ENCODE assay signal across 12 cellular contexts in genomic region chr19:18605546-18606280, GRCh38. TPM values are rescaled to one million over a fixed set of nuclear protein-coding genes. Genes with fewer than 3 reads are reported as not detected.
A peak's percentile ranks its signal among the peaks of the same experiment; 100 is the strongest.
DNase-seq lines count a peak whose midpoint lies in the region; ATAC-seq and TF ChIP-seq lines count a peak whose summit lies in the region.
"Had no signal": no experiment of that assay in that cellular context is flagged by ENCODE, and none has a peak within 500 bp of the region (broad histone marks: within the 10 kb centered on the region; RNA-seq: fewer than 3 reads in every experiment).

No MANE protein-coding gene starts in this region.

- no peak for DNase-seq in CD4-positive, alpha-beta memory T cell
- DNase-seq in coronary artery (ENCODE audit: low spot score) (no peak), neuronal stem cell (ENCODE audit: low spot score) (no peak), SHP77 (lab: John Stamatoyannopoulos, UW) (no peak), NCI-H774 (lab: John Stamatoyannopoulos, UW) (no peak)
- DNase-seq in activated CD4-positive, alpha-beta T cell treated with anti-CD3 and anti-CD28 coated beads, Interleukin-2, amount 50 U/mL, for 4 hours, result no peak
- DNase-seq: activated CD8-positive, alpha-beta memory T cell treated with anti-CD3 and anti-CD28 coated beads, Interleukin-2, amount 50 U/mL, for 4 hours; DMS153; SW 1271 had no signal

- no peak overlapping the region for H3K4ac ChIP-seq in neuronal stem cell (ENCODE audit: low read length)

- no peak overlapping the region for H2AFZ ChIP-seq in neuronal stem cell (ENCODE audit: low read length)

- peak overlapping the region; percentile 94 for H3K14ac ChIP-seq in neuronal stem cell (ENCODE audit: low read length)

- H3K27ac Mint-ChIP-seq in CD4-positive, alpha-beta memory T cell, result no peak overlapping the region

- no peaks in the 10 kb centered on the region for H3K36me3 Mint-ChIP-seq in CD4-positive, alpha-beta memory T cell

- H2BK15ac ChIP-seq in neuronal stem cell (ENCODE audit: low read length), result peak overlapping the region; percentile 91

- H3K79me1 ChIP-seq in neuronal stem cell (ENCODE audit: low read depth, low read length), result no peaks in the 10 kb centered on the region

- peak overlapping the region in 7 of 8 donors; percentile 2 to 68 (median 55) for H3K4me3 Mint-ChIP-seq in CD4-positive, alpha-beta memory T cell

- H4K8ac ChIP-seq in neuronal stem cell (ENCODE audit: low read depth, low read length), result peak overlapping the region; percentile 82

- POLR2A ChIA-PET in CD4-positive, alpha-beta memory T cell (lab: Charles Lee; ENCODE audit: partially characterized antibody), result interaction anchor here (1.4 kb wide), 1 partner anchor 8 kb away, joined by 3 read pairs; the partner anchor contains the start of gene TMEM59L

- peaks cover 38 to 50% of the 10 kb centered on the region in 2 donors for H3K27me3 Mint-ChIP-seq in CD4-positive, alpha-beta memory T cell

- no peak overlapping the region for H3K4me3 ChIP-seq in CD4-positive, alpha-beta memory T cell (ENCODE audit: low read length in 2 of 2)
- H3K4me3 ChIP-seq in HUES64 (ENCODE audit: low read length) (peak overlapping the region; percentile 33), coronary artery (peak overlapping the region; percentile 71), neuronal stem cell (ENCODE audit: low read length in 2 of 2) (no peak overlapping the region)

- H3K9me3 Mint-ChIP-seq in CD4-positive, alpha-beta memory T cell, result peaks cover 0 to 2% (median 0%) of the 10 kb centered on the region in 8 donors

- H3K4me1 Mint-ChIP-seq in CD4-positive, alpha-beta memory T cell, result peaks cover 7 to 37% (median 18%) of the 10 kb centered on the region in 4 donors

- H2BK120ac ChIP-seq in neuronal stem cell (ENCODE audit: low read depth, low read length), result no peak overlapping the region

- intact Hi-C loops in CD4-positive, alpha-beta memory T cell (cut with micrococcal nuclease), result no loop called here

- CTCF ChIA-PET in CD4-positive, alpha-beta memory T cell (lab: Charles Lee; ENCODE audit: partially characterized antibody), result no interaction called here

- peak overlapping the region; percentile 91 for H3K23ac ChIP-seq in neuronal stem cell (ENCODE audit: low read depth, low read length, poor library complexity)

- H3K9ac ChIP-seq in HUES64 (ENCODE audit: low read depth, low read length) (no peak overlapping the region), neuronal stem cell (ENCODE audit: low read depth, low read length, poor library complexity) (no peak overlapping the region)

- no peak overlapping the region for H3K27ac ChIP-seq in CD4-positive, alpha-beta memory T cell (ENCODE audit: low read depth, low read length)
- H3K27ac ChIP-seq in HUES64 (ENCODE audit: low read depth, low read length) (no peak overlapping the region), coronary artery (peak overlapping the region in 1 of 2 donors; percentile 76), neuronal stem cell (replicated peaks; ENCODE audit: low read length) (no peak overlapping the region)

- H2AK5ac ChIP-seq in neuronal stem cell (ENCODE audit: low read depth, low read length), result peak overlapping the region; percentile 81

- no peaks in the 10 kb centered on the region for H3K4me1 ChIP-seq in CD4-positive, alpha-beta memory T cell (ENCODE audit: insufficient read depth, low read length)
- H3K4me1 ChIP-seq in HUES64 (ENCODE audit: insufficient read depth, low read length) (peaks cover 25% of the 10 kb centered on the region), neuronal stem cell (ENCODE audit: control insufficient read depth in 2 of 2, insufficient read depth in 1 of 2, low read depth in 1 of 2, low read length in 2 of 2) (peaks cover 18 to 32% of the 10 kb centered on the region in 2 donors)

- H2BK12ac ChIP-seq in neuronal stem cell (ENCODE audit: low read length), result peak overlapping the region; percentile 73

- ATAC-seq in GM18511 (IDR thresholded peaks at IDR 0.05; ENCODE audit: unreplicated experiment), result no peak

- no peak for TF ChIP-seq CTCF in coronary artery (IDR thresholded peaks at IDR 0.05)

- WGBS in HUES64, result 4% methylated on average over 65 of the region's 65 CpGs
- WGBS in neuronal stem cell (ENCODE audit: extremely low coverage in 2 of 2, insufficient read length in 2 of 2, insufficient replicate concordance in 1 of 2), 2 donors, result no CpG with 5 or more reads among the region's 65 CpGs

- H3K4me2 ChIP-seq in neuronal stem cell (ENCODE audit: insufficient read depth, low read length, poor library complexity, severe bottlenecking), result peak overlapping the region; percentile 18

- no peak overlapping the region for H4K91ac ChIP-seq in neuronal stem cell (ENCODE audit: low read depth, low read length, poor library complexity)

- peak overlapping the region; percentile 66 for H2BK5ac ChIP-seq in neuronal stem cell (ENCODE audit: low read length)

- no peaks in the 10 kb centered on the region for H3K9me3 ChIP-seq in CD4-positive, alpha-beta memory T cell (ENCODE audit: control insufficient read depth in 1 of 2, low read length in 2 of 2)
- H3K9me3 ChIP-seq in HUES64 (ENCODE audit: insufficient read depth, low read depth, low read length) (peaks cover 2% of the 10 kb centered on the region; the same call in 1 of the 2 replicates), neuronal stem cell (replicated peaks in 1 of 2; ENCODE audit: control insufficient read depth in 2 of 2, insufficient read depth in 1 of 2, low read depth in 1 of 2, low read length in 2 of 2) (no peaks in the 10 kb centered on the region)

- H3K18ac ChIP-seq in neuronal stem cell (ENCODE audit: low read length), result peak overlapping the region; percentile 91

- peaks cover 52% of the 10 kb centered on the region for H3K27me3 ChIP-seq in CD4-positive, alpha-beta memory T cell (ENCODE audit: insufficient read depth, low read length)
- peaks cover 95% of the 10 kb centered on the region for H3K27me3 ChIP-seq in HUES64 (ENCODE audit: insufficient read depth, low read length)
- H3K27me3 ChIP-seq in neuronal stem cell (ENCODE audit: control insufficient read depth in 3 of 3, insufficient read depth in 3 of 3, low read depth in 1 of 3, low read length in 3 of 3), result peaks cover 51 to 93% (median 89%) of the 10 kb centered on the region in 3 experiments

- no peaks in the 10 kb centered on the region for H3K36me3 ChIP-seq in CD4-positive, alpha-beta memory T cell (ENCODE audit: insufficient read depth, low read length)
- H3K36me3 ChIP-seq in HUES64 (ENCODE audit: insufficient read depth, low read length), result no peaks in the 10 kb centered on the region
- H3K36me3 ChIP-seq in neuronal stem cell (replicated peaks in 1 of 2; ENCODE audit: control insufficient read depth in 2 of 2, insufficient read depth in 2 of 2, low read length in 2 of 2), result no peaks in the 10 kb centered on the region

RNA-seq across cellular contexts. Expression of gene CRLF1, which starts 0.9 kb away (rescaled TPM):
- not detected for total RNA-seq in CD4-positive, alpha-beta memory T cell
- polyA plus RNA-seq in CD4-positive, alpha-beta memory T cell, result under 1 TPM in 1 of 2 donors, not detected in 1; 0.70 TPM
- polyA plus RNA-seq in HUES64 (2013, experiment 1 of 2), result 4.2 TPM
- polyA plus RNA-seq in HUES64 (2013, experiment 2 of 2), result 8.9 TPM
- 0.24 TPM for polyA plus RNA-seq in neuronal stem cell (2013, experiment 1 of 2)
- 0.33 TPM for polyA plus RNA-seq in neuronal stem cell (2013, experiment 2 of 2)
- total RNA-seq: HT-29 had no signal

RNA-seq across cellular contexts. Expression of gene TMEM59L, which starts 7.0 kb away (rescaled TPM):
- not detected for total RNA-seq in CD4-positive, alpha-beta memory T cell
- polyA plus RNA-seq in CD4-positive, alpha-beta memory T cell, result not detected
- polyA plus RNA-seq in HUES64 (2013, experiment 1 of 2), result 3.7 TPM
- polyA plus RNA-seq in HUES64 (2013, experiment 2 of 2), result 4.8 TPM
- 7.1 TPM for polyA plus RNA-seq in neuronal stem cell (2013, experiment 1 of 2)
- 6.4 TPM for polyA plus RNA-seq in neuronal stem cell (2013, experiment 2 of 2)
- total RNA-seq: HT-29 had no signal

RNA-seq across cellular contexts. Expression of gene REX1BD, which starts 17.1 kb away (rescaled TPM):
- 100 to 1,000 TPM; 150 to 154 TPM for total RNA-seq in CD4-positive, alpha-beta memory T cell
- polyA plus RNA-seq in CD4-positive, alpha-beta memory T cell, result 100 to 1,000 TPM; 148 to 156 TPM
- 52.1 TPM for polyA plus RNA-seq in HUES64 (2013, experiment 1 of 2)
- 45.2 TPM for polyA plus RNA-seq in HUES64 (2013, experiment 2 of 2)
- polyA plus RNA-seq in neuronal stem cell (2013, experiment 1 of 2), result 85.7 TPM
- 81.2 TPM for polyA plus RNA-seq in neuronal stem cell (2013, experiment 2 of 2)

RNA-seq across cellular contexts. Expression of gene KLHL26, which starts 31.1 kb away (rescaled TPM):
- 10 to 100 TPM; 13.4 to 14.8 TPM for total RNA-seq in CD4-positive, alpha-beta memory T cell
- polyA plus RNA-seq in CD4-positive, alpha-beta memory T cell, result 1 to 10 TPM; 4.4 to 7.8 TPM
- 4.2 TPM for polyA plus RNA-seq in HUES64 (2013, experiment 1 of 2)
- 4.1 TPM for polyA plus RNA-seq in HUES64 (2013, experiment 2 of 2)
- 3.8 TPM for polyA plus RNA-seq in neuronal stem cell (2013, experiment 1 of 2)
- 4.4 TPM for polyA plus RNA-seq in neuronal stem cell (2013, experiment 2 of 2)

RNA-seq across cellular contexts. Expression of gene UBA52, which starts 34.1 kb away (rescaled TPM):
- total RNA-seq in CD4-positive, alpha-beta memory T cell, result 1,000 to 10,000 TPM; 1,962 to 1,978 TPM
- polyA plus RNA-seq in CD4-positive, alpha-beta memory T cell, result 1,000 to 10,000 TPM; 1,135 to 1,692 TPM
- polyA plus RNA-seq in HUES64 (2013, experiment 1 of 2), result 1,216 TPM
- polyA plus RNA-seq in HUES64 (2013, experiment 2 of 2), result 1,283 TPM
- polyA plus RNA-seq in neuronal stem cell (2013, experiment 1 of 2), result 1,321 TPM
- 1,289 TPM for polyA plus RNA-seq in neuronal stem cell (2013, experiment 2 of 2)

Comparison
In these comparisons a context has a peak if more than half of its experiments do, and no peak if none do; other contexts are left out.
1. H3K4me3 ChIP-seq: peak in HUES64 (single experiment) and coronary artery (single experiment); none in CD4-positive, alpha-beta memory T cell (0 of 2) and neuronal stem cell (0 of 2).